ENCODE assay signal across 1 cellular context in genomic region chr6:27213544-27214125, GRCh38.
TF ChIP-seq lines count a peak whose summit lies in the region.

No MANE protein-coding gene starts in this region.

TF ChIP-seq in HEK293, 187 proteins besides CTCF, POLR2A, EP300 and RAD21 (continued from another document):
- peak; percentile 66; the same call in 1 of the 2 replicates for TF ChIP-seq ZBTB10 (tag by site-specific recombination; IDR thresholded peaks at IDR 0.05)
- TF ChIP-seq ZNF701 (tag by site-specific recombination; IDR thresholded peaks at IDR 0.05): no peak
- TF ChIP-seq, protein P1, sequence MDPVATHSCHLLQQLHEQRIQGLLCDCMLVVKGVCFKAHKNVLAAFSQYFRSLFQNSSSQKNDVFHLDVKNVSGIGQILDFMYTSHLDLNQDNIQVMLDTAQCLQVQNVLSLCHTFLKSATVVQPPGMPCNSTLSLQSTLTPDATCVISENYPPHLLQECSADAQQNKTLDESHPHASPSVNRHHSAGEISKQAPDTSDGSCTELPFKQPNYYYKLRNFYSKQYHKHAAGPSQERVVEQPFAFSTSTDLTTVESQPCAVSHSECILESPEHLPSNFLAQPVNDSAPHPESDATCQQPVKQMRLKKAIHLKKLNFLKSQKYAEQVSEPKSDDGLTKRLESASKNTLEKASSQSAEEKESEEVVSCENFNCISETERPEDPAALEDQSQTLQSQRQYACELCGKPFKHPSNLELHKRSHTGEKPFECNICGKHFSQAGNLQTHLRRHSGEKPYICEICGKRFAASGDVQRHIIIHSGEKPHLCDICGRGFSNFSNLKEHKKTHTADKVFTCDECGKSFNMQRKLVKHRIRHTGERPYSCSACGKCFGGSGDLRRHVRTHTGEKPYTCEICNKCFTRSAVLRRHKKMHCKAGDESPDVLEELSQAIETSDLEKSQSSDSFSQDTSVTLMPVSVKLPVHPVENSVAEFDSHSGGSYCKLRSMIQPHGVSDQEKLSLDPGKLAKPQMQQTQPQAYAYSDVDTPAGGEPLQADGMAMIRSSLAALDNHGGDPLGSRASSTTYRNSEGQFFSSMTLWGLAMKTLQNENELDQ (tag by site-specific recombination; IDR thresholded peaks at IDR 0.05; ENCODE audit: low read depth): no peak
- TF ChIP-seq ZNF624 (tag by site-specific recombination; IDR thresholded peaks at IDR 0.05): peak; percentile 76
- TF ChIP-seq MZF1 (tag by site-specific recombination; IDR thresholded peaks at IDR 0.05; ENCODE audit: borderline replicate concordance): no peak
- peak; percentile 81 for TF ChIP-seq ZNF324 (tag by site-specific recombination; IDR thresholded peaks at IDR 0.05)
- peak; percentile 68; the same call in 1 of the 2 replicates for TF ChIP-seq ZNF777 (tag by site-specific recombination; IDR thresholded peaks at IDR 0.05; ENCODE audit: borderline replicate concordance)
- TF ChIP-seq GLI4 (tag by site-specific recombination; IDR thresholded peaks at IDR 0.05): peak; percentile 73; the same call in 1 of the 2 replicates
- no peak for TF ChIP-seq ZNF433 (tag by site-specific recombination; IDR thresholded peaks at IDR 0.05; ENCODE audit: low read depth)
- TF ChIP-seq ZNF654 (tag by site-specific recombination; IDR thresholded peaks at IDR 0.05; ENCODE audit: low read depth): peak; percentile 4; the same call in 1 of the 2 replicates
- no peak for TF ChIP-seq ZNF266 (tag by site-specific recombination; IDR thresholded peaks at IDR 0.05; ENCODE audit: low read depth)
- peak; percentile 48; the same call in 1 of the 2 replicates for TF ChIP-seq ZNF639 (tag by site-specific recombination; IDR thresholded peaks at IDR 0.05)
- 0 out of 2 replicates have a peak, but pooled peaks have one; percentile 32 for TF ChIP-seq ZNF558 (tag by site-specific recombination; IDR thresholded peaks at IDR 0.05)
- TF ChIP-seq ZXDB (tag by site-specific recombination; IDR thresholded peaks at IDR 0.05): peak; percentile 62
- TF ChIP-seq, protein P2, sequence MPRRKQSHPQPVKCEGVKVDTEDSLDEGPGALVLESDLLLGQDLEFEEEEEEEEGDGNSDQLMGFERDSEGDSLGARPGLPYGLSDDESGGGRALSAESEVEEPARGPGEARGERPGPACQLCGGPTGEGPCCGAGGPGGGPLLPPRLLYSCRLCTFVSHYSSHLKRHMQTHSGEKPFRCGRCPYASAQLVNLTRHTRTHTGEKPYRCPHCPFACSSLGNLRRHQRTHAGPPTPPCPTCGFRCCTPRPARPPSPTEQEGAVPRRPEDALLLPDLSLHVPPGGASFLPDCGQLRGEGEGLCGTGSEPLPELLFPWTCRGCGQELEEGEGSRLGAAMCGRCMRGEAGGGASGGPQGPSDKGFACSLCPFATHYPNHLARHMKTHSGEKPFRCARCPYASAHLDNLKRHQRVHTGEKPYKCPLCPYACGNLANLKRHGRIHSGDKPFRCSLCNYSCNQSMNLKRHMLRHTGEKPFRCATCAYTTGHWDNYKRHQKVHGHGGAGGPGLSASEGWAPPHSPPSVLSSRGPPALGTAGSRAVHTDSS (tag by site-specific recombination; IDR thresholded peaks at IDR 0.05): no peak
- TF ChIP-seq KLF8 (tag by site-specific recombination; IDR thresholded peaks at IDR 0.05): no peak
- TF ChIP-seq ZFHX2 (tag by site-specific recombination; conservative IDR thresholded peaks at IDR 0.05): no peak
- peak; percentile 47; the same call in 1 of the 2 replicates for TF ChIP-seq ZNF398 (tag by site-specific recombination; IDR thresholded peaks at IDR 0.05)
- peak; percentile 45; the same call in 1 of the 2 replicates for TF ChIP-seq ZNF76 (tag by site-specific recombination; IDR thresholded peaks at IDR 0.05; ENCODE audit: borderline replicate concordance, low read depth)
- TF ChIP-seq ZFP37 (tag by site-specific recombination; IDR thresholded peaks at IDR 0.05): peak; percentile 61; the same call in 1 of the 2 replicates
- TF ChIP-seq ZNF544 (tag by site-specific recombination; IDR thresholded peaks at IDR 0.05): no peak
- no peak for TF ChIP-seq ZNF768 (tag by site-specific recombination; IDR thresholded peaks at IDR 0.05)
- peak; percentile 81; the same call in 1 of the 2 replicates for TF ChIP-seq ZBTB17 (tag by site-specific recombination; IDR thresholded peaks at IDR 0.05)
- TF ChIP-seq ZNF184 (tag by site-specific recombination; IDR thresholded peaks at IDR 0.05): peak; percentile 82
- TF ChIP-seq ZNF280D (tag by site-specific recombination; IDR thresholded peaks at IDR 0.05): no peak; the same call in 1 of the 2 replicates
- peak; percentile 29; the same call in 1 of the 2 replicates for TF ChIP-seq ZNF146 (tag by site-specific recombination; IDR thresholded peaks at IDR 0.05)
- peak; percentile 46; the same call in 1 of the 2 replicates for TF ChIP-seq ZNF366 (tag by site-specific recombination; conservative IDR thresholded peaks at IDR 0.05)
- TF ChIP-seq ZNF221 (tag by site-specific recombination; IDR thresholded peaks at IDR 0.05; ENCODE audit: borderline replicate concordance): 0 out of 2 replicates have a peak, but pooled peaks have one; percentile 81
- peak; percentile 20; the same call in 1 of the 2 replicates for TF ChIP-seq ZNF600 (tag by site-specific recombination; IDR thresholded peaks at IDR 0.05)
- TF ChIP-seq ZNF580 (tag by site-specific recombination; IDR thresholded peaks at IDR 0.05): peak; percentile 79; the same call in 1 of the 2 replicates
- TF ChIP-seq ZNF549 (tag by site-specific recombination; IDR thresholded peaks at IDR 0.05): peak; percentile 56; the same call in 1 of the 2 replicates
- peak; percentile 37; the same call in 1 of the 2 replicates for TF ChIP-seq ZNF157 (tag by site-specific recombination; IDR thresholded peaks at IDR 0.05)
- no peak for TF ChIP-seq ZNF530 (tag by site-specific recombination; IDR thresholded peaks at IDR 0.05; ENCODE audit: low read depth)
- TF ChIP-seq, protein P3, sequence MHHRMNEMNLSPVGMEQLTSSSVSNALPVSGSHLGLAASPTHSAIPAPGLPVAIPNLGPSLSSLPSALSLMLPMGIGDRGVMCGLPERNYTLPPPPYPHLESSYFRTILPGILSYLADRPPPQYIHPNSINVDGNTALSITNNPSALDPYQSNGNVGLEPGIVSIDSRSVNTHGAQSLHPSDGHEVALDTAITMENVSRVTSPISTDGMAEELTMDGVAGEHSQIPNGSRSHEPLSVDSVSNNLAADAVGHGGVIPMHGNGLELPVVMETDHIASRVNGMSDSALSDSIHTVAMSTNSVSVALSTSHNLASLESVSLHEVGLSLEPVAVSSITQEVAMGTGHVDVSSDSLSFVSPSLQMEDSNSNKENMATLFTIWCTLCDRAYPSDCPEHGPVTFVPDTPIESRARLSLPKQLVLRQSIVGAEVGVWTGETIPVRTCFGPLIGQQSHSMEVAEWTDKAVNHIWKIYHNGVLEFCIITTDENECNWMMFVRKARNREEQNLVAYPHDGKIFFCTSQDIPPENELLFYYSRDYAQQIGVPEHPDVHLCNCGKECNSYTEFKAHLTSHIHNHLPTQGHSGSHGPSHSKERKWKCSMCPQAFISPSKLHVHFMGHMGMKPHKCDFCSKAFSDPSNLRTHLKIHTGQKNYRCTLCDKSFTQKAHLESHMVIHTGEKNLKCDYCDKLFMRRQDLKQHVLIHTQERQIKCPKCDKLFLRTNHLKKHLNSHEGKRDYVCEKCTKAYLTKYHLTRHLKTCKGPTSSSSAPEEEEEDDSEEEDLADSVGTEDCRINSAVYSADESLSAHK (tag by site-specific recombination; IDR thresholded peaks at IDR 0.05): peak; percentile 57
- TF ChIP-seq ZNF677 (tag by site-specific recombination; IDR thresholded peaks at IDR 0.05): 0 out of 2 replicates have a peak, but pooled peaks have one; percentile 54
